In the genomic region with DNA sequence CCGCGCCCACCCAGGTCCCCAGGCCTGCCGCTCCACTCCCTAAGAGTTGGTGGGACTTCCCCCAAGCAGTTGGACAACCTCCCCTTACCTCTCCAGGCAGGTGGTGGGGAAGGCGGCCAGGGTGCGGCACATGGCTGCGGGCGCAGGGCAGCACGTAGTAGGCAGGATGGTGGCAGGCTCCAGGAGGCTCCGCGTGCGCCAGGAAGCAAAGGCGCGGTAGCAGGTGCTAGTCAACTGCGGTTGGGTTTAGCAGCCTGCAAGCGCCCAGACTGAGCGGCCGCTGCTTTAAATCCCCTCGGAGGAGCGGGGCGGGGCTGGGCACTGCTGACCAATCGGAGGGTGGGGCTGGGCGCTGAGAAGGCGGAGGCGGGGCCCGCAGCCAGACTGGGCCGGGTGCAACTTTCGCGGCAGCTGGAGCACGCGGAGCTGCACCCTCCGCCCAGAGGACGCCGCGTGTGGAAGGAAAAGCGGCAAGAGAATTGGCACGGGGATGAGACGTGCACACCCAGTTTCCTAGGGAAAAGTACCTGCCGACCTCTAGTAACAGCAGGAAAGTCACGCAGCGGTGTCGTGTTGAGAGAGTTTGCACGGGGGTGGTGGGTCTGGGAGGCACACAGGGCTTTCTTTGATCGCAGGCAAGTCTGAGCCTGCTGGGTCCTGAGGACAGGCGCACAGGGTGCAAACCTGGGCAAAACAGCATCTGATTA, we compare ENCODE assay signal across 8 cellular contexts. TPM values are rescaled to one million over a fixed set of nuclear protein-coding genes. Genes with fewer than 3 reads are reported as not detected.
DNase-seq lines count a peak whose midpoint lies in the region; ATAC-seq lines count a peak whose summit lies in the region.

A gene with protein sequence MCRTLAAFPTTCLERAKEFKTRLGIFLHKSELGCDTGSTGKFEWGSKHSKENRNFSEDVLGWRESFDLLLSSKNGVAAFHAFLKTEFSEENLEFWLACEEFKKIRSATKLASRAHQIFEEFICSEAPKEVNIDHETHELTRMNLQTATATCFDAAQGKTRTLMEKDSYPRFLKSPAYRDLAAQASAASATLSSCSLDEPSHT (minus strand): TSS at position 262 of the 707 bp plus-strand sequence. CDS start 130 bp downstream, at position 132.

- ATAC-seq in GM19043 (IDR thresholded peaks at IDR 0.05; ENCODE audit: low read depth, unreplicated experiment) (peak; percentile 87), HG03354 (IDR thresholded peaks at IDR 0.05; ENCODE audit: poor library complexity, severe bottlenecking, unreplicated experiment) (peak; percentile 89)

- DNase-seq in AML-193 (lab: John Stamatoyannopoulos, UW) (peak; percentile 86 to 88), NCI-H446 treated with DMSO at 0.1 percent for 48 hours (lab: John Stamatoyannopoulos, UW) (peak; percentile 90), cerebellum (ENCODE audit: low spot score) (peak; percentile 89), kidney glomerular epithelial cell (lab: John Stamatoyannopoulos, UW) (peak; percentile 54)
- peak; percentile 93 to 94 for DNase-seq in activated CD4-positive, alpha-beta T cell treated with anti-CD3 and anti-CD28 coated beads for 24 hours (ENCODE audit: low read depth in 2 of 2)
- peak; percentile 84 to 94 (median 90) for DNase-seq in stimulated activated CD4-positive, alpha-beta T cell treated with anti-CD3 and anti-CD28 coated beads, Interleukin-1b, Interleukin-23, amount 100 ng/mL, for 24 hours (ENCODE audit: low read depth in 4 of 4, low spot score in 1 of 4)

RNA-seq across cellular contexts. Expression of the gene that starts here (rescaled TPM):
- 6.6 TPM for total RNA-seq in cerebellum

Comparison
In these comparisons a context has a peak if more than half of its experiments do, and no peak if none do; other contexts are left out.
1. Peak in every context shown above with its lines: DNase-seq and ATAC-seq.